In genomic region chr11:122319011-122319410, GRCh38 we compare ENCODE assay signal across 21 cellular contexts.
"Had no signal": no experiment of that assay in that cellular context is flagged by ENCODE, and none has a peak within 500 bp of the region (broad histone marks: within the 10 kb centered on the region; RNA-seq: fewer than 3 reads in every experiment).

No MANE protein-coding gene starts in this region.

- H3K36me3 ChIP-seq: gastrocnemius medialis, spleen, thoracic aorta, upper lobe of left lung had no signal

- H3K27me3 Mint-ChIP-seq: activated naive CD4-positive, alpha-beta T cell treated with anti-CD3 and anti-CD28 coated beads, Interleukin-2, amount 10 ng/mL, durations not matched to agents 7 days and 5 days; dendritic cell treated with granulocyte-macrophage colony-stimulating factor and Interleukin-4, amounts not matched to agents 40 ng/mL and 50 ng/mL, for 4 days had no signal

- H3K4me3 ChIP-seq: body of pancreas, gastrocnemius medialis, spleen, upper lobe of left lung had no signal

- H3K4me1 ChIP-seq: body of pancreas, gastrocnemius medialis had no signal

- H3K9me3 ChIP-seq: body of pancreas, gastrocnemius medialis, spleen, thoracic aorta, upper lobe of left lung had no signal

- H3K4me1 Mint-ChIP-seq: activated naive CD4-positive, alpha-beta T cell treated with anti-CD3 and anti-CD28 coated beads, Interleukin-2, amount 10 ng/mL, durations not matched to agents 7 days and 5 days; natural killer cell; T-helper 17 cell had no signal

- H3K27ac Mint-ChIP-seq: activated CD4-positive, alpha-beta memory T cell treated with anti-CD3 and anti-CD28 coated beads for 36 hours; activated naive CD4-positive, alpha-beta T cell treated with anti-CD3 and anti-CD28 coated beads, Interleukin-2, amount 10 ng/mL, durations not matched to agents 7 days and 5 days; dendritic cell treated with granulocyte-macrophage colony-stimulating factor and Interleukin-4, amounts not matched to agents 40 ng/mL and 50 ng/mL, for 4 days; natural killer cell; T-helper 17 cell had no signal

- H3K9me3 Mint-ChIP-seq: activated CD4-positive, alpha-beta memory T cell treated with anti-CD3 and anti-CD28 coated beads for 36 hours; activated naive CD4-positive, alpha-beta T cell treated with anti-CD3 and anti-CD28 coated beads, Interleukin-2, amount 10 ng/mL, durations not matched to agents 7 days and 5 days; dendritic cell treated with granulocyte-macrophage colony-stimulating factor and Interleukin-4, amounts not matched to agents 40 ng/mL and 50 ng/mL, for 4 days; mesothelial cell of epicardium; natural killer cell had no signal

- ATAC-seq: body of pancreas, gastrocnemius medialis, left ventricle myocardium superior, T-helper 17 cell had no signal

- H3K4me3 Mint-ChIP-seq: activated CD4-positive, alpha-beta memory T cell treated with anti-CD3 and anti-CD28 coated beads for 36 hours; activated naive CD4-positive, alpha-beta T cell treated with anti-CD3 and anti-CD28 coated beads, Interleukin-2, amount 10 ng/mL, durations not matched to agents 7 days and 5 days; dendritic cell treated with granulocyte-macrophage colony-stimulating factor and Interleukin-4, amounts not matched to agents 40 ng/mL and 50 ng/mL, for 4 days; mesothelial cell of epicardium; natural killer cell; T-helper 17 cell had no signal

- H3K27ac ChIP-seq: body of pancreas, gastrocnemius medialis, upper lobe of left lung had no signal

- H3K27me3 ChIP-seq: body of pancreas, gastrocnemius medialis, spleen, upper lobe of left lung had no signal

- DNase-seq: activated CD4-positive, alpha-beta memory T cell treated with anti-CD3 and anti-CD28 coated beads for 36 hours; activated CD4-positive, alpha-beta T cell treated with anti-CD3 and anti-CD28 coated beads for 48 hours; activated effector memory CD4-positive, alpha-beta T cell treated with Interleukin-2 at 50 U/mL for 16 hours; activated naive CD4-positive, alpha-beta T cell treated with anti-CD3 and anti-CD28 coated beads, Interleukin-2, amount 10 ng/mL, durations not matched to agents 7 days and 5 days; activated T-cell treated with anti-CD3 and anti-CD28 coated beads, Interleukin-2, amount 50 U/mL, for 48 hours; body of pancreas; effector CD4-positive, alpha-beta T cell; gastrocnemius medialis; left ventricle myocardium superior; mammary epithelial cell; natural killer cell; occipital lobe; spleen; stimulated activated CD4-positive, alpha-beta T cell treated with anti-CD3 and anti-CD28 coated beads, Interleukin-4, amount 100 ng/mL, for 1 hour; stimulated activated naive CD4-positive, alpha-beta T cell; SW 1271; T-helper 17 cell; upper lobe of left lung had no signal

- H3K36me3 Mint-ChIP-seq: activated CD4-positive, alpha-beta memory T cell treated with anti-CD3 and anti-CD28 coated beads for 36 hours; activated naive CD4-positive, alpha-beta T cell treated with anti-CD3 and anti-CD28 coated beads, Interleukin-2, amount 10 ng/mL, durations not matched to agents 7 days and 5 days; mesothelial cell of epicardium; natural killer cell had no signal
